13 cellular contexts compared by ENCODE assay signal in genomic region chr18:4130734-4131719, GRCh38.
A peak's percentile ranks its signal among the peaks of the same experiment; 100 is the strongest.
DNase-seq lines count a peak whose midpoint lies in the region; FAIRE-seq and TF ChIP-seq lines count a peak whose summit lies in the region.
"Had no signal": no experiment of that assay in that cellular context is flagged by ENCODE, and none has a peak within 500 bp of the region (broad histone marks: within the 10 kb centered on the region; RNA-seq: fewer than 3 reads in every experiment).

No MANE protein-coding gene starts in this region.

- H3K9me2 ChIP-seq in OCI-LY7 (ENCODE audit: insufficient read depth, low read length) = no peaks in the 10 kb centered on the region

- WGBS in small intestine, 3 donors = 18 to 48% (median 34%) methylated on average over 12 of the region's 12 CpGs

- DNase-seq in DMS53 (lab: John Stamatoyannopoulos, UW) = peak; percentile 21
- no peak for DNase-seq in DMS53 treated with DMSO at 0.1 percent for 48 hours (lab: John Stamatoyannopoulos, UW; ENCODE audit: unreplicated experiment)
- DNase-seq in OCI-LY7 (ENCODE audit: low spot score) = no peak
- DNase-seq in foreskin melanocyte = peak; percentile 92
- DNase-seq in small intestine = peak; percentile 4
- DNase-seq in mesenteric fat pad (ENCODE audit: low spot score) = no peak
- no peak for DNase-seq in activated effector memory CD4-positive, alpha-beta T cell treated with Interleukin-2 at 50 U/mL for 16 hours
- no peak for DNase-seq in GM13976 (ENCODE audit: low spot score)
- DNase-seq: activated CD4-positive, alpha-beta T cell treated with anti-CD3 and anti-CD28 coated beads, Interleukin-2, amount 50 U/mL, for 4 hours; CD4-positive, alpha-beta memory T cell; cerebellar nuclear complex; NCI-H2081 treated with DMSO at 0.1 percent for 48 hours; psoas muscle had no signal

- no peaks in the 10 kb centered on the region for H3K36me3 ChIP-seq in OCI-LY7 (ENCODE audit: insufficient read depth, low read length)
- no peaks in the 10 kb centered on the region for H3K36me3 ChIP-seq in small intestine (ENCODE audit: control insufficient read depth in 2 of 2, insufficient read depth in 2 of 2, low read length in 2 of 2)

- H3K4me2 ChIP-seq in OCI-LY7 (ENCODE audit: low read length) = no peak overlapping the region

- no peaks in the 10 kb centered on the region for H4K20me1 ChIP-seq in OCI-LY7 (ENCODE audit: insufficient read depth, low read length)

- no peak for FAIRE-seq in small intestine (lab: Jason Lieb, UNC)

- in situ Hi-C loops in GM13976 (cut with MboI; ENCODE audit: low sequenced_read_pairs, unreplicated experiment) = no loop called here

- CTCF ChIA-PET in OCI-LY7 (lab: Charles Lee; ENCODE audit: unreplicated experiment) = no interaction called here

- no peaks in the 10 kb centered on the region for H3K27me3 ChIP-seq in small intestine (ENCODE audit: control insufficient read depth in 2 of 2, insufficient read depth in 2 of 2, low read length in 2 of 2)

- no peak overlapping the region for H3K4me3 ChIP-seq in OCI-LY7 (ENCODE audit: low read depth, low read length, poor library complexity, severe bottlenecking)
- no peak overlapping the region for H3K4me3 ChIP-seq in small intestine (ENCODE audit: low read depth in 1 of 2, low read length in 2 of 2)
- H3K4me3 ChIP-seq: psoas muscle had no signal

- H3K79me2 ChIP-seq in OCI-LY7 (ENCODE audit: insufficient read depth, low read depth, low read length) = no peaks in the 10 kb centered on the region

- H3K9me3 ChIP-seq in OCI-LY7 (ENCODE audit: low read length) = no peaks in the 10 kb centered on the region
- H3K9me3 ChIP-seq in small intestine (ENCODE audit: control insufficient read depth, low read depth) = no peaks in the 10 kb centered on the region
- H3K9me3 ChIP-seq: psoas muscle had no signal

- H3K27ac ChIP-seq in OCI-LY7 (ENCODE audit: low read depth, low read length, poor library complexity, severe bottlenecking) (no peak overlapping the region), small intestine (ENCODE audit: low read depth in 1 of 2, low read length in 1 of 2) (no peak overlapping the region)
- H3K27ac ChIP-seq: psoas muscle had no signal

- H3K4me1 ChIP-seq in OCI-LY7 (ENCODE audit: insufficient read depth, low read length, poor library complexity, severe bottlenecking) (no peaks in the 10 kb centered on the region), small intestine (ENCODE audit: control insufficient read depth in 2 of 2, insufficient read depth in 1 of 2, low read depth in 1 of 2, low read length in 1 of 2) (no peaks in the 10 kb centered on the region)

- no TSS peak for BruUV-seq in OCI-LY7 (replicated peaks; lab: Mats Ljungman, UMichigan)

- intact Hi-C loops in OCI-LY7 (cut with micrococcal nuclease; ENCODE audit: unreplicated experiment) = no loop called here

- POLR2A ChIA-PET in OCI-LY7 (lab: Charles Lee) = no interaction called here

- no peak overlapping the region for H2AFZ ChIP-seq in OCI-LY7 (ENCODE audit: low read length)

- TF ChIP-seq CTCF in OCI-LY7 (conservative IDR thresholded peaks at IDR 0.05; ENCODE audit: low read length) = 0 out of 2 replicates have a peak, but pooled peaks have one; percentile 24
- TF ChIP-seq CTCF in GM13976 (IDR thresholded peaks at IDR 0.05; ENCODE audit: borderline replicate concordance, control extremely low read depth, extremely low read depth, insufficient read depth, missing control alignments) = no peak

Comparison
In these comparisons a context has a peak if more than half of its experiments do, and no peak if none do; other contexts are left out.
1. DNase-seq: peak in DMS53 (single experiment), foreskin melanocyte (single experiment) and small intestine (single experiment); none in DMS53 treated with DMSO at 0.1 percent for 48 hours (single experiment), OCI-LY7 (single experiment), mesenteric fat pad (single experiment), activated effector memory CD4-positive, alpha-beta T cell treated with Interleukin-2 at 50 U/mL for 16 hours (single experiment) and GM13976 (single experiment).